In genomic region chr1:178919581-178919980, GRCh38 we compare ENCODE assay signal across 17 cellular contexts. TPM values are rescaled to one million over a fixed set of nuclear protein-coding genes. Genes with fewer than 3 reads are reported as not detected.
"Had no signal": no experiment of that assay in that cellular context is flagged by ENCODE, and none has a peak within 500 bp of the region (broad histone marks: within the 10 kb centered on the region; RNA-seq: fewer than 3 reads in every experiment).

No MANE protein-coding gene starts in this region.

- H3K9me3 ChIP-seq: neutrophil had no signal

- H3K4me3 Mint-ChIP-seq: naive B cell, nephron progenitor cell had no signal

- H3K4me3 ChIP-seq: lung, psoas muscle had no signal

- FAIRE-seq: colon, endothelial cell of umbilical vein, kidney, small intestine had no signal

- ATAC-seq: foreskin keratinocyte, left cardiac atrium, psoas muscle had no signal

- H3K27me3 ChIP-seq: foreskin keratinocyte, neutrophil had no signal

- H3K4me1 ChIP-seq: foreskin keratinocyte, psoas muscle had no signal

- DNase-seq: dermis blood vessel endothelial cell; erythroblast; foreskin keratinocyte; kidney; left cardiac atrium; mesendoderm; naive B cell; nephron progenitor cell; psoas muscle; small intestine; stimulated activated CD4-positive, alpha-beta T cell treated with anti-CD3 and anti-CD28 coated beads, Interleukin-12 subunit alpha, Interleukin-12 subunit beta, amount 100 ng/mL, for 4 hours; stimulated activated naive CD4-positive, alpha-beta T cell treated with Interleukin-2 at 50 U/mL for 16 hours; trophoblast cell had no signal

- H3K27me3 Mint-ChIP-seq: naive B cell had no signal

- H3K27ac ChIP-seq: foreskin keratinocyte, neutrophil, psoas muscle had no signal

RNA-seq across cellular contexts. Expression of gene ANGPTL1, which starts 48.7 kb away (rescaled TPM):
- total RNA-seq: dermis blood vessel endothelial cell, endothelial cell of umbilical vein, foreskin keratinocyte had no signal
- polyA plus RNA-seq: foreskin keratinocyte had no signal
